Comparison of ENCODE assay signal across 29 cellular contexts in the genomic region with DNA sequence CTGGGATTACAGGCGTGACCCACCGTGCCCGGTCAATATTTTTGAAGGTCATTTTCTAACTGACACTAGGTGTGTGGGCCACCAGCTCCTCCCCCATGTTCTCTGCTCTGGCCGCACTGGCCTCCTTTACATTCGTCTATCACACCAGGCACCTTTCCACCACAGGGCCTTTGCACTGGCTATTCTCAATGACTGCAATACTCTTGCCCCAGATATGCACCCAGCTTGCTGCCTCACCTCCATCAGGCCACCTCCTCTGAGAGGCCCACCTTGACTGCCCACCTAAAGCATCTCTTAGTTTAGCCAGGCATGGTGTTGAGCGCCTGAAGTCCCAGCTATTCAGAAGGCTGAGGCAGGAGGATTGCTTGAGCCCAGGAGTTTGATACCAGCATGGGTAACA. TPM values are rescaled to one million over a fixed set of nuclear protein-coding genes. Genes with fewer than 3 reads are reported as not detected.
DNase-seq lines count a peak whose midpoint lies in the region; ATAC-seq, FAIRE-seq and TF ChIP-seq lines count a peak whose summit lies in the region.
"Had no signal": no experiment of that assay in that cellular context is flagged by ENCODE, and none has a peak within 500 bp of the region (broad histone marks: within the 10 kb centered on the region; RNA-seq: fewer than 3 reads in every experiment).

No MANE protein-coding gene starts in this region.

- H3K79me2 ChIP-seq in astrocyte (ENCODE audit: insufficient read depth, low read length) (no peaks in the 10 kb centered on the region), OCI-LY7 (ENCODE audit: insufficient read depth, low read depth, low read length) (no peaks in the 10 kb centered on the region)

- no peak overlapping the region for H3K27ac ChIP-seq in HEK293 (ENCODE audit: extremely low read depth, low read depth, low read length)
- peak overlapping the region; percentile 94; the same call in 1 of the 2 replicates for H3K27ac ChIP-seq in VCaP
- H3K27ac ChIP-seq in astrocyte (ENCODE audit: low read depth, low read length): no peak overlapping the region
- no peak overlapping the region for H3K27ac ChIP-seq in OCI-LY7 (ENCODE audit: low read depth, low read length, poor library complexity, severe bottlenecking)
- H3K27ac ChIP-seq: BLaER1 had no signal

- CTCF ChIA-PET in HEK293 (lab: Yijun Ruan, JAX) (interaction anchor here (0.6 to 3.6 kb wide), 2 partner anchors 43 to 151 kb away, joined by 4 to 17 read pairs; no protein-coding TSS in a partner anchor), OCI-LY7 (lab: Charles Lee; ENCODE audit: unreplicated experiment) (no interaction called here)

- no peaks in the 10 kb centered on the region for H4K20me1 ChIP-seq in astrocyte (ENCODE audit: insufficient read depth, low read length)
- no peaks in the 10 kb centered on the region for H4K20me1 ChIP-seq in OCI-LY7 (ENCODE audit: insufficient read depth, low read length)
- H4K20me1 ChIP-seq: BLaER1 had no signal

- no peak overlapping the region for H3K4me2 ChIP-seq in astrocyte (ENCODE audit: low read length)
- H3K4me2 ChIP-seq in OCI-LY7 (ENCODE audit: low read length): no peak overlapping the region
- H3K4me2 ChIP-seq: BLaER1 had no signal

- H3K4me3 Mint-ChIP-seq in astrocyte (ENCODE audit: unreplicated experiment): no peak overlapping the region
- H3K4me3 Mint-ChIP-seq: CD14-positive monocyte; CD4-positive, alpha-beta memory T cell; CD4-positive, CD25-positive, alpha-beta regulatory T cell; CD8-positive, alpha-beta memory T cell had no signal

- no peak for ATAC-seq in Right ventricle myocardium inferior
- ATAC-seq: GM12878 had no signal

- no TSS peak for BruUV-seq in OCI-LY7 (replicated peaks; lab: Mats Ljungman, UMichigan)

- H3K36me3 ChIP-seq in HEK293 (ENCODE audit: control insufficient read depth in 2 of 2, insufficient read depth in 1 of 2, low read length in 2 of 2) (no peaks in the 10 kb centered on the region), astrocyte (ENCODE audit: insufficient read depth, low read length) (no peaks in the 10 kb centered on the region), OCI-LY7 (ENCODE audit: insufficient read depth, low read length) (no peaks in the 10 kb centered on the region)
- H3K36me3 ChIP-seq: BE2C, BLaER1 had no signal

- peak overlapping the region; percentile 53 for H3K27ac Mint-ChIP-seq in astrocyte (ENCODE audit: unreplicated experiment)
- H3K27ac Mint-ChIP-seq: CD14-positive monocyte; CD4-positive, CD25-positive, alpha-beta regulatory T cell; CD8-positive, alpha-beta memory T cell had no signal

- peaks cover 3% of the 10 kb centered on the region for H3K4me1 Mint-ChIP-seq in astrocyte (ENCODE audit: low read depth, unreplicated experiment)
- H3K4me1 Mint-ChIP-seq: CD4-positive, alpha-beta memory T cell; CD8-positive, alpha-beta memory T cell had no signal

- H3K9me3 ChIP-seq in HEK293 (ENCODE audit: control insufficient read depth, insufficient read depth, low read depth, low read length): no peaks in the 10 kb centered on the region
- no peaks in the 10 kb centered on the region for H3K9me3 ChIP-seq in astrocyte (ENCODE audit: insufficient read depth, low read depth, low read length)
- H3K9me3 ChIP-seq in OCI-LY7 (ENCODE audit: low read length): no peaks in the 10 kb centered on the region
- H3K9me3 ChIP-seq: BE2C, BLaER1 had no signal

- H3K36me3 Mint-ChIP-seq in astrocyte (ENCODE audit: low read depth, unreplicated experiment): no peaks in the 10 kb centered on the region
- H3K36me3 Mint-ChIP-seq: CD14-positive monocyte; CD4-positive, alpha-beta memory T cell; CD4-positive, CD25-positive, alpha-beta regulatory T cell; CD8-positive, alpha-beta memory T cell had no signal

- DNase-seq in astrocyte (ENCODE audit: low read depth) (no peak), activated gamma-delta T cell treated with Interleukin-2 at 50 U/mL for 16 hours (no peak), OCI-LY7 (ENCODE audit: low spot score) (no peak), Right ventricle myocardium inferior (ENCODE audit: missing footprints) (no peak)
- DNase-seq: 8988T; ACHN; BE2C; C1 segment of cervical spinal cord; CD4-positive, alpha-beta memory T cell; CD4-positive, CD25-positive, alpha-beta regulatory T cell; CD8-positive, alpha-beta memory T cell; COR-L47; DMS 273 treated with DMSO at 0.1 percent for 48 hours; DMS153; DMS53; DMS79; DND-41; EL; GDM1 had no signal

- H2AFZ ChIP-seq in astrocyte (ENCODE audit: low read depth, low read length): no peak overlapping the region
- H2AFZ ChIP-seq in OCI-LY7 (ENCODE audit: low read length): no peak overlapping the region

- H3K4me3 ChIP-seq in HEK293 (ENCODE audit: low read depth, low read length) (no peak overlapping the region), astrocyte (ENCODE audit: insufficient read depth, low read depth, low read length) (no peak overlapping the region), OCI-LY7 (ENCODE audit: low read depth, low read length, poor library complexity, severe bottlenecking) (no peak overlapping the region)
- H3K4me3 ChIP-seq: BLaER1, GM12878 had no signal

- no peaks in the 10 kb centered on the region for H3K27me3 Mint-ChIP-seq in astrocyte (ENCODE audit: low read depth, unreplicated experiment)
- H3K27me3 Mint-ChIP-seq: CD4-positive, CD25-positive, alpha-beta regulatory T cell had no signal

- no peaks in the 10 kb centered on the region for H3K27me3 ChIP-seq in astrocyte (ENCODE audit: insufficient read depth, low read length)
- H3K27me3 ChIP-seq: BE2C, BLaER1 had no signal

- no peak overlapping the region for H3K9ac ChIP-seq in astrocyte (ENCODE audit: low read length)
- H3K9ac ChIP-seq: BLaER1 had no signal

- intact Hi-C loops in OCI-LY7 (cut with micrococcal nuclease; ENCODE audit: unreplicated experiment): no loop called here
- intact Hi-C loops in Right ventricle myocardium inferior (cut with DNase I): no loop called here

- H3K4me1 ChIP-seq in HEK293 (ENCODE audit: control insufficient read depth, insufficient read depth, low read length) (no peaks in the 10 kb centered on the region; the same call in 1 of the 2 replicates), astrocyte (ENCODE audit: insufficient read depth, low read length) (peaks cover 5% of the 10 kb centered on the region), OCI-LY7 (ENCODE audit: insufficient read depth, low read length, poor library complexity, severe bottlenecking) (no peaks in the 10 kb centered on the region)

- TF ChIP-seq CTCF in HEK293 (tag by site-specific recombination; IDR thresholded peaks at IDR 0.05) (no peak), VCaP (conservative IDR thresholded peaks at IDR 0.05) (no peak), astrocyte (IDR thresholded peaks at IDR 0.05; ENCODE audit: insufficient read depth, low read depth, low read length) (no peak), OCI-LY7 (conservative IDR thresholded peaks at IDR 0.05; ENCODE audit: low read length) (no peak)

- H3K9me3 Mint-ChIP-seq in astrocyte (ENCODE audit: unreplicated experiment): no peaks in the 10 kb centered on the region
- H3K9me3 Mint-ChIP-seq: CD4-positive, alpha-beta memory T cell; CD8-positive, alpha-beta memory T cell had no signal

- no peaks in the 10 kb centered on the region for H3K9me2 ChIP-seq in OCI-LY7 (ENCODE audit: insufficient read depth, low read length)

- no peak for FAIRE-seq in astrocyte (lab: Jason Lieb, UNC)
- FAIRE-seq: A204.1, GM12878, GM12892, GM18507 had no signal

- POLR2A ChIA-PET in HEK293 (lab: Yijun Ruan, JAX): no interaction called here
- POLR2A ChIA-PET in OCI-LY7 (lab: Charles Lee): interaction anchor here (0.5 kb wide), 1 partner anchor 192 kb away, joined by 3 read pairs; no protein-coding TSS in a partner anchor

TF ChIP-seq in HEK293, 187 proteins besides CTCF, POLR2A, EP300 and RAD21:
- no peak for TF ChIP-seq GLI4 (tag by site-specific recombination; IDR thresholded peaks at IDR 0.05)
- TF ChIP-seq ZNF623 (tag by site-specific recombination; IDR thresholded peaks at IDR 0.05): peak; percentile 97
- TF ChIP-seq ZNF391 (tag by site-specific recombination; IDR thresholded peaks at IDR 0.05; ENCODE audit: borderline replicate concordance, low read depth): no peak
- TF ChIP-seq, protein P1, sequence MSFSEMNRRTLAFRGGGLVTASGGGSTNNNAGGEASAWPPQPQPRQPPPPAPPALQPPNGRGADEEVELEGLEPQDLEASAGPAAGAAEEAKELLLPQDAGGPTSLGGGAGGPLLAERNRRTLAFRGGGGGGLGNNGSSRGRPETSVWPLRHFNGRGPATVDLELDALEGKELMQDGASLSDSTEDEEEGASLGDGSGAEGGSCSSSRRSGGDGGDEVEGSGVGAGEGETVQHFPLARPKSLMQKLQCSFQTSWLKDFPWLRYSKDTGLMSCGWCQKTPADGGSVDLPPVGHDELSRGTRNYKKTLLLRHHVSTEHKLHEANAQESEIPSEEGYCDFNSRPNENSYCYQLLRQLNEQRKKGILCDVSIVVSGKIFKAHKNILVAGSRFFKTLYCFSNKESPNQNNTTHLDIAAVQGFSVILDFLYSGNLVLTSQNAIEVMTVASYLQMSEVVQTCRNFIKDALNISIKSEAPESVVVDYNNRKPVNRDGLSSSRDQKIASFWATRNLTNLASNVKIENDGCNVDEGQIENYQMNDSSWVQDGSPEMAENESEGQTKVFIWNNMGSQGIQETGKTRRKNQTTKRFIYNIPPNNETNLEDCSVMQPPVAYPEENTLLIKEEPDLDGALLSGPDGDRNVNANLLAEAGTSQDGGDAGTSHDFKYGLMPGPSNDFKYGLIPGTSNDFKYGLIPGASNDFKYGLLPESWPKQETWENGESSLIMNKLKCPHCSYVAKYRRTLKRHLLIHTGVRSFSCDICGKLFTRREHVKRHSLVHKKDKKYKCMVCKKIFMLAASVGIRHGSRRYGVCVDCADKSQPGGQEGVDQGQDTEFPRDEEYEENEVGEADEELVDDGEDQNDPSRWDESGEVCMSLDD (tag by site-specific recombination; IDR thresholded peaks at IDR 0.05): no peak
- TF ChIP-seq ZNF366 (tag by site-specific recombination; conservative IDR thresholded peaks at IDR 0.05): no peak
TF ChIP-seq in HEK293: peak in this region for 1.

RNA-seq across cellular contexts. Expression of a gene that starts 10.2 kb away (rescaled TPM):
- total RNA-seq in astrocyte (0.31 TPM in 1 of 2 replicates, not detected in the other), OCI-LY7 (2022) (not detected in 2 replicates), Right ventricle myocardium inferior (0.43 TPM)
- not detected in 2 replicates for total RNA-seq in OCI-LY7 (2014; rRNA removed; shearing (Covaris generic))
- total RNA-seq: CD4-positive, alpha-beta memory T cell; CD4-positive, CD25-positive, alpha-beta regulatory T cell; CD8-positive, alpha-beta memory T cell; Daoy; G401; GM12878 had no signal

RNA-seq across cellular contexts. Expression of a gene that starts 30.2 kb away (rescaled TPM):
- total RNA-seq in astrocyte: 6.2 TPM in 2 replicates
- total RNA-seq in OCI-LY7 (2014; rRNA removed; shearing (Covaris generic)): 1.3 and 2.3 TPM in 2 replicates
- total RNA-seq in OCI-LY7 (2022): 9.7 and 11.5 TPM in 2 replicates
- 0.70 TPM for total RNA-seq in Right ventricle myocardium inferior
